Comparison of ENCODE assay signal across 1 cellular context in the genomic region with DNA sequence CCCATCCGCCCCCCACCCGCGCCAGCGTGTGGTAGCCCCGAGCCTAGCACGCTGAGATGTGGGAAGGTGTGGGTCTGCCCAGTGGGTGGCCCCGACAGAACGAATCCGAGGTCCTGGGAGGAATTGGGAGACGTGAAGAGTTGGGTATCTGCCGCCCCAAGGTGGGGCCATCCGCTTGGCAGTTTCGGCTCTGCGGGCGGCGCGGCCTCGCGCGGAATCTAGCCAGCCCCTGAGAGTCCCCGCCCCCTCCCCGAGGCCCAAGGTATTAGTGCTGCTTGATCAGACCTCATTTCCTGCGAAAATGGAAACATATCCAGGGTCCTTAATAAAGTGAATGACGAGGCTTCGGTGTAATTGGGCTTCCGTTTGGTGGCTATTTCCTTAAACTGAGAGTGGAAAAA.
TF ChIP-seq lines count a peak whose summit lies in the region.

No MANE protein-coding gene starts in this region.

TF ChIP-seq in H1, 55 proteins besides CTCF, POLR2A, EP300 and RAD21:
- TF ChIP-seq RNF2 (IDR thresholded peaks at IDR 0.05; ENCODE audit: borderline replicate concordance, low read depth, low read length, missing control alignments, poor library complexity, severe bottlenecking) (peak; percentile 27), KDM4A (IDR thresholded peaks at IDR 0.05; ENCODE audit: low read depth, low read length, severe bottlenecking) (no peak)
